In genomic region chr2:20962939-20963543, GRCh38 we compare ENCODE assay signal across 8 cellular contexts.
A peak's percentile ranks its signal among the peaks of the same experiment; 100 is the strongest.
DNase-seq lines count a peak whose midpoint lies in the region; ATAC-seq, FAIRE-seq and TF ChIP-seq lines count a peak whose summit lies in the region.

No MANE protein-coding gene starts in this region.

- intact Hi-C loops in endothelial cell of umbilical vein (cut with micrococcal nuclease), result loop anchor here (1.0 to 2.0 kb wide), 6 partner anchors 140 to 302 kb away; partner anchors contain the start of gene LDAH
- intact Hi-C loops in mucosa of descending colon (cut with DNase I, micrococcal nuclease), result loop anchor here in 1 of 2 donors (2.0 kb wide), 1 partner anchor 300 kb away; no protein-coding TSS in a partner anchor

- TF ChIP-seq CTCF in endothelial cell of umbilical vein (IDR thresholded peaks at IDR 0.05; ENCODE audit: extremely low read depth in 1 of 2, insufficient read depth in 1 of 2, low read depth in 1 of 2, low read length in 2 of 2) (peak; percentile 74 to 80), mucosa of descending colon (IDR thresholded peaks at IDR 0.05) (peak; percentile 52)

- H3K9me3 ChIP-seq in endothelial cell of umbilical vein (replicated peaks; ENCODE audit: control insufficient read depth, insufficient read depth, low read length) (no peaks in the 10 kb centered on the region), mucosa of descending colon (no peaks in the 10 kb centered on the region)

- H3K9me1 ChIP-seq in endothelial cell of umbilical vein (replicated peaks; ENCODE audit: control insufficient read depth, extremely low read depth, insufficient read depth, low read length), result no peaks in the 10 kb centered on the region

- no peak overlapping the region for H3K27ac ChIP-seq in endothelial cell of umbilical vein (ENCODE audit: insufficient read depth, low read depth, low read length)

- no peaks in the 10 kb centered on the region for H3K79me2 ChIP-seq in endothelial cell of umbilical vein (ENCODE audit: control insufficient read depth, insufficient read depth, low read length)

- CTCF ChIA-PET in endothelial cell of umbilical vein (lab: Charles Lee), result interaction anchor here (0.6 to 12.4 kb wide), 31 partner anchors 11 to 567 kb away, joined by 3 to 531 read pairs (median 4); partner anchors contain the start of genes GDF7, HS1BP3 and LDAH

- BruUV-seq in endothelial cell of umbilical vein (replicated peaks; lab: Mats Ljungman, UMichigan), result no TSS peak

- peak; percentile 84 for FAIRE-seq in endothelial cell of umbilical vein (lab: Jason Lieb, UNC)

- H3K36me3 ChIP-seq in endothelial cell of umbilical vein (ENCODE audit: control insufficient read depth in 2 of 2, extremely low read depth in 1 of 2, insufficient read depth in 2 of 2, low read length in 2 of 2), result no peaks in the 10 kb centered on the region
- no peaks in the 10 kb centered on the region for H3K36me3 ChIP-seq in mucosa of descending colon (ENCODE audit: low read depth)

- no peak overlapping the region for H3K4me2 ChIP-seq in endothelial cell of umbilical vein (ENCODE audit: insufficient read depth, low read length)

- no peak for TF ChIP-seq POLR2A in endothelial cell of umbilical vein (IDR thresholded peaks at IDR 0.05; ENCODE audit: low read depth, low read length)

- no peak overlapping the region for H3K4me3 ChIP-seq in endothelial cell of umbilical vein (replicated peaks in 1 of 3; ENCODE audit: insufficient read depth in 1 of 3, low read depth in 1 of 3, low read length in 3 of 3)
- no peak overlapping the region for H3K4me3 ChIP-seq in mucosa of descending colon

- H3K27me3 ChIP-seq in endothelial cell of umbilical vein (ENCODE audit: control insufficient read depth in 2 of 2, insufficient read depth in 2 of 2, low read length in 2 of 2), result peaks cover 2 to 5% of the 10 kb centered on the region in 2 experiments

- no peak overlapping the region for H2AFZ ChIP-seq in endothelial cell of umbilical vein (ENCODE audit: low read depth, low read length)

- H3K4me1 ChIP-seq in endothelial cell of umbilical vein (ENCODE audit: control insufficient read depth, extremely low read depth, insufficient read depth, low read length) (no peaks in the 10 kb centered on the region), mucosa of descending colon (ENCODE audit: low read depth) (no peaks in the 10 kb centered on the region)

- POLR2A ChIA-PET in endothelial cell of umbilical vein (lab: Charles Lee), result interaction anchor here (2.5 kb wide), 1 partner anchor 301 kb away, joined by 6 read pairs; no protein-coding TSS in a partner anchor

- peak; percentile 82 for DNase-seq in Ammon's horn (ENCODE audit: low spot score)
- peak; percentile 65 for DNase-seq in NCI-H82 treated with DMSO at 0.1 percent for 48 hours (lab: John Stamatoyannopoulos, UW; ENCODE audit: unreplicated experiment)
- peak; percentile 34 to 55 (median 35) for DNase-seq in activated CD8-positive, alpha-beta memory T cell treated with anti-CD3 and anti-CD28 coated beads for 48 hours (ENCODE audit: low read depth in 2 of 3, low spot score in 2 of 3)
- DNase-seq in endothelial cell of umbilical vein (ENCODE audit: low read depth, low spot score), result peak; percentile 67
- DNase-seq in mucosa of descending colon, result peak in 2 of 3 donors; percentile 75 to 88
- peak; percentile 24 to 51 for DNase-seq in stimulated activated CD8-positive, alpha-beta memory T cell treated with anti-CD3 and anti-CD28 coated beads, Interleukin-4, amount 100 ng/mL, for 4 hours (ENCODE audit: low read depth in 2 of 2, low spot score in 1 of 2)

- no peaks in the 10 kb centered on the region for H4K20me1 ChIP-seq in endothelial cell of umbilical vein (replicated peaks; ENCODE audit: control insufficient read depth, extremely low read depth, insufficient read depth, low read length)

- dilution Hi-C loops in endothelial cell of umbilical vein (cut with MboI; ENCODE audit: extremely low pct_ligation_motif_present, low sequenced_read_pairs), result no loop called here

- ATAC-seq in GM18909 (IDR thresholded peaks at IDR 0.05; ENCODE audit: poor library complexity, unreplicated experiment) (peak; percentile 80), HG03442 (IDR thresholded peaks at IDR 0.05; ENCODE audit: unreplicated experiment) (peak; percentile 85), mucosa of descending colon (peak; percentile 82)

- no peak overlapping the region for H3K9ac ChIP-seq in endothelial cell of umbilical vein (replicated peaks; ENCODE audit: extremely low read depth, insufficient read depth, low read length)

TF ChIP-seq in endothelial cell of umbilical vein, 7 proteins besides CTCF, POLR2A, EP300 and RAD21:
- no peak for TF ChIP-seq POLR2AphosphoS5 (IDR thresholded peaks at IDR 0.05; ENCODE audit: insufficient read depth, low read depth, low read length)
- no peak for TF ChIP-seq JUN (IDR thresholded peaks at IDR 0.05; ENCODE audit: borderline replicate concordance, insufficient read depth, insufficient read length, low read depth)
